In genomic region chr12:116607039-116607438, GRCh38 we compare ENCODE assay signal across 13 cellular contexts. TPM values are rescaled to one million over a fixed set of nuclear protein-coding genes. Genes with fewer than 3 reads are reported as not detected.
DNase-seq lines count a peak whose midpoint lies in the region; ATAC-seq, FAIRE-seq and TF ChIP-seq lines count a peak whose summit lies in the region.
"Had no signal": no experiment of that assay in that cellular context is flagged by ENCODE, and none has a peak within 500 bp of the region (broad histone marks: within the 10 kb centered on the region; RNA-seq: fewer than 3 reads in every experiment).

No MANE protein-coding gene starts in this region.

- H4K5ac ChIP-seq in H1 (ENCODE audit: insufficient read length, low read depth, low read length) = no peak overlapping the region

- DNase-seq in Panc1 (ENCODE audit: low read depth, low spot score) (no peak), H1 (ENCODE audit: low read depth in 1 of 2, low spot score in 2 of 2) (no peak), osteoblast (ENCODE audit: insufficient read length, low spot score, missing footprints) (peak; percentile 68), NCI-H2227 (lab: John Stamatoyannopoulos, UW; ENCODE audit: unreplicated experiment) (no peak), NCI-H748 (lab: John Stamatoyannopoulos, UW; ENCODE audit: unreplicated experiment) (no peak)
- DNase-seq: Caco-2; CD8-positive, alpha-beta memory T cell; DND-41; GF-D8; H7 had no signal

- peak overlapping the region; percentile 14; the same call in 1 of the 2 replicates for H3K27ac ChIP-seq in C4-2B
- peak overlapping the region; percentile 0; the same call in 1 of the 2 replicates for H3K27ac ChIP-seq in Panc1 (ENCODE audit: low read length)
- H3K27ac ChIP-seq in H1 (ENCODE audit: low read depth, low read length) = no peak overlapping the region
- no peak overlapping the region for H3K27ac ChIP-seq in osteoblast (ENCODE audit: low read depth, low read length)
- H3K27ac ChIP-seq: 22Rv1 had no signal

- H3K23me2 ChIP-seq in H1 (ENCODE audit: low read depth, low read length) = no peaks in the 10 kb centered on the region

- FAIRE-seq in H1 (lab: Jason Lieb, UNC) = no peak

- H3K36me3 ChIP-seq in Panc1 (ENCODE audit: control insufficient read depth, insufficient read depth, low read length) (no peaks in the 10 kb centered on the region), H1 (ENCODE audit: control insufficient read depth in 2 of 4, insufficient read depth in 4 of 4, low read length in 3 of 4) (no peaks in the 10 kb centered on the region), osteoblast (ENCODE audit: insufficient read depth, low read length) (no peaks in the 10 kb centered on the region)

- in situ Hi-C loops in Panc1 (cut with HindIII; ENCODE audit: low pct_unique_long_range_greater_than_20kb, low sequenced_read_pairs) = no loop called here

- no peaks in the 10 kb centered on the region for H4K20me1 ChIP-seq in H1 (replicated peaks in 1 of 2; ENCODE audit: control insufficient read depth in 1 of 2, insufficient read depth in 2 of 2, low read length in 2 of 2)
- H4K20me1 ChIP-seq in osteoblast (ENCODE audit: insufficient read depth, low read length) = no peaks in the 10 kb centered on the region

- H3K18ac ChIP-seq in H1 (ENCODE audit: extremely low read depth, low read length) = no peak overlapping the region

- no peak overlapping the region for H4K8ac ChIP-seq in H1 (ENCODE audit: extremely low read depth, insufficient read depth, low read length)

- no peak overlapping the region for H2BK15ac ChIP-seq in H1 (ENCODE audit: low read length)

- TF ChIP-seq CTCF in C4-2B (conservative IDR thresholded peaks at IDR 0.05) = no peak
- no peak for TF ChIP-seq CTCF in Panc1 (IDR thresholded peaks at IDR 0.05)
- TF ChIP-seq CTCF in H1 (IDR thresholded peaks at IDR 0.05; ENCODE audit: control extremely low read depth in 1 of 3, insufficient read depth in 1 of 3, low read depth in 1 of 3, low read length in 3 of 3) = no peak
- no peak for TF ChIP-seq CTCF in osteoblast (IDR thresholded peaks at IDR 0.05; ENCODE audit: extremely low read depth, low read depth, low read length)

- no peak overlapping the region for H3K56ac ChIP-seq in H1 (replicated peaks; ENCODE audit: insufficient read length, low read depth, low read length)

- no TSS peak for BruUV-seq in Panc1 (replicated peaks; lab: Mats Ljungman, UMichigan)

- H2AFZ ChIP-seq in H1 (ENCODE audit: low read length) (no peak overlapping the region), osteoblast (ENCODE audit: low read length) (no peak overlapping the region)

- no peak overlapping the region for H2BK5ac ChIP-seq in H1 (ENCODE audit: low read depth, low read length)

- TF ChIP-seq POLR2A in H1 (IDR thresholded peaks at IDR 0.05; ENCODE audit: control extremely low read depth in 1 of 2, low read depth in 2 of 2, low read length in 2 of 2) = no peak

- H2BK20ac ChIP-seq in H1 (ENCODE audit: low read length) = no peak overlapping the region

- no peak overlapping the region for H2BK120ac ChIP-seq in H1 (replicated peaks; ENCODE audit: low read depth, low read length)

- no peaks in the 10 kb centered on the region for H3K79me1 ChIP-seq in H1 (ENCODE audit: low read depth, low read length)

- no peak overlapping the region for H3K9ac ChIP-seq in H1 (replicated peaks in 1 of 4; ENCODE audit: extremely low read depth in 1 of 4, low read depth in 3 of 4, low read length in 3 of 4)

- H3K9me3 ChIP-seq in Panc1 (ENCODE audit: control insufficient read depth, insufficient read depth, low read depth, low read length) (no peaks in the 10 kb centered on the region), H1 (ENCODE audit: insufficient read depth in 2 of 2, low read depth in 1 of 2, low read length in 1 of 2) (0 out of 4 replicates have a peak, but pooled peaks cover 0 to 2% of the 10 kb centered on the region in 2 experiments), osteoblast (ENCODE audit: low read depth, low read length) (no peaks in the 10 kb centered on the region)
- H3K9me3 ChIP-seq: Caco-2 had no signal

- peak overlapping the region; percentile 44 for H3K4ac ChIP-seq in H1 (replicated peaks; ENCODE audit: insufficient read length, low read depth, low read length)

- no peak overlapping the region for H3K23ac ChIP-seq in H1 (ENCODE audit: insufficient read length)

- no peak overlapping the region for H2AK5ac ChIP-seq in H1 (ENCODE audit: low read depth, low read length)

- no peak overlapping the region for H3K4me2 ChIP-seq in H1 (ENCODE audit: insufficient read depth in 1 of 2, low read depth in 2 of 2, low read length in 2 of 2)
- H3K4me2 ChIP-seq in osteoblast (ENCODE audit: insufficient read depth, low read length) = no peak overlapping the region

- H3K4me1 ChIP-seq in Panc1 (ENCODE audit: control insufficient read depth, insufficient read depth, low read length) = peaks cover 3% of the 10 kb centered on the region; the same call in 1 of the 2 replicates
- peaks cover 0 to 11% (median 9%) of the 10 kb centered on the region in 4 experiments; a peak in 6 of 7 replicates for H3K4me1 ChIP-seq in H1 (replicated peaks in 1 of 4; ENCODE audit: control insufficient read depth in 3 of 4, insufficient read depth in 4 of 4, low read length in 3 of 4)
- H3K4me1 ChIP-seq in osteoblast (ENCODE audit: insufficient read depth, low read length) = peaks cover 18% of the 10 kb centered on the region

- H4K91ac ChIP-seq in H1 (replicated peaks; ENCODE audit: insufficient read length, low read length) = no peak overlapping the region

- H3K14ac ChIP-seq in H1 (ENCODE audit: insufficient read length) = no peak overlapping the region

- H3K79me2 ChIP-seq in H1 (ENCODE audit: control insufficient read depth in 1 of 2, insufficient read depth in 2 of 2, low read length in 2 of 2) (no peaks in the 10 kb centered on the region), osteoblast (ENCODE audit: insufficient read depth, low read length) (no peaks in the 10 kb centered on the region)

- H3K4me3 ChIP-seq in Panc1 (ENCODE audit: low read depth in 2 of 2, low read length in 2 of 2) = no peak overlapping the region
- no peak overlapping the region for H3K4me3 ChIP-seq in H1 (ENCODE audit: extremely low read depth in 1 of 4, insufficient read depth in 2 of 4, low read depth in 3 of 4, low read length in 4 of 4)
- no peak overlapping the region for H3K4me3 ChIP-seq in osteoblast (ENCODE audit: insufficient read depth, low read length)

- intact Hi-C loops in Panc1 (cut with micrococcal nuclease; ENCODE audit: unreplicated experiment) = no loop called here

- POLR2A ChIA-PET in Panc1 (lab: Charles Lee) (no interaction called here), H1 (lab: Charles Lee; ENCODE audit: partially characterized antibody) (no interaction called here)

- 91% methylated on average over 6 of the region's 6 CpGs; no CpG with 5 or more reads in 1 of the 2 experiments for WGBS in H1 (ENCODE audit: extremely low coverage in 1 of 2, insufficient coverage in 1 of 2, insufficient read length in 1 of 2, insufficient replicate concordance in 2 of 2, low coverage in 1 of 2, low lambda C conversion rate in 2 of 2, missing lambda C conversion rate in 1 of 2), 2 experiments

- no peak for TF ChIP-seq EP300 in H1 (IDR thresholded peaks at IDR 0.05; ENCODE audit: borderline replicate concordance in 1 of 2, low read depth in 2 of 2, low read length in 2 of 2)

- CTCF ChIA-PET in Panc1 (lab: Charles Lee) (interaction anchor here (0.6 kb wide), 1 partner anchor 329 kb away, joined by 3 read pairs; no protein-coding TSS in a partner anchor), H1 (lab: Charles Lee; ENCODE audit: partially characterized antibody) (interaction anchor here (1.1 to 1.4 kb wide), 2 partner anchors 81 to 101 kb away, joined by 3 read pairs; no protein-coding TSS in a partner anchor)

- H3K27me3 ChIP-seq in Panc1 (ENCODE audit: control insufficient read depth, insufficient read depth, low read length) (no peaks in the 10 kb centered on the region), H1 (replicated peaks in 1 of 4; ENCODE audit: control insufficient read depth in 3 of 4, extremely low read depth in 1 of 4, insufficient read depth in 3 of 4, low read length in 3 of 4) (no peaks in the 10 kb centered on the region), osteoblast (ENCODE audit: insufficient read depth, low read length) (no peaks in the 10 kb centered on the region)

- peak overlapping the region; percentile 65; the same call in 1 of the 2 replicates for H2BK12ac ChIP-seq in H1 (ENCODE audit: low read depth, low read length)

- no peak for TF ChIP-seq RAD21 in H1 (IDR thresholded peaks at IDR 0.05 in 1 of 2, conservative IDR thresholded peaks at IDR 0.05 in 1 of 2; ENCODE audit: low read depth in 2 of 2, low read length in 2 of 2)

- no peak for ATAC-seq in Panc1
- ATAC-seq in HG03457 (IDR thresholded peaks at IDR 0.05; ENCODE audit: unreplicated experiment) = no peak

TF ChIP-seq in H1, 55 proteins besides CTCF, POLR2A, EP300 and RAD21:
- no peak for TF ChIP-seq HDAC6 (IDR thresholded peaks at IDR 0.05; ENCODE audit: low read depth, low read length)
- no peak for TF ChIP-seq GTF2F1 (IDR thresholded peaks at IDR 0.05; ENCODE audit: borderline replicate concordance, low read depth, low read length)
- TF ChIP-seq BCL11A (IDR thresholded peaks at IDR 0.05; ENCODE audit: low read depth in 2 of 2, low read length in 2 of 2) = no peak
- TF ChIP-seq RFX5 (IDR thresholded peaks at IDR 0.05; ENCODE audit: borderline replicate concordance, low read depth, low read length) = no peak
TF ChIP-seq in H1: peak in this region for 0.

RNA-seq across cellular contexts. Expression of gene MAP1LC3B2, which starts 47.9 kb away (rescaled TPM):
- total RNA-seq in Panc1 (2021; ENCODE audit: unreplicated experiment) = 1.9 TPM
- polyA plus RNA-seq in Panc1 (2012; ENCODE audit: insufficient read length) = 9.4 TPM
- total RNA-seq in H1 (2021; fragmentation: NEBNext Ultra II Directional; extraction: Animal tissue kit (Norgen Biotek cat#: 25700)) = 1.3 and 1.5 TPM in 2 replicates
- polyA plus RNA-seq in H1 (2011; rRNA removed) = 0.39 TPM in 2 replicates
- 0.93 TPM for polyA plus RNA-seq in H1 (2011; cell fraction: cytosol; rRNA removed)
- 2.5 TPM for polyA plus RNA-seq in H1 (2011; cell fraction: nucleus; rRNA removed)
- polyA plus RNA-seq in H1 (2012, experiment 1 of 2) = 3.1 to 5.2 TPM (median 3.9 TPM) in 4 replicates
- not detected for polyA plus RNA-seq in H1 (2012, experiment 2 of 2)
- polyA plus RNA-seq in H1 (2013, experiment 1 of 2) = 0.28 TPM
- polyA plus RNA-seq in H1 (2013, experiment 2 of 2) = 0.22 TPM
- 0.73 and 2.6 TPM in 2 replicates for polyA minus RNA-seq in H1 (2011; rRNA and poly(A)+ RNA removed)
- polyA minus RNA-seq in H1 (2011; cell fraction: cytosol; rRNA and poly(A)+ RNA removed) = not detected
- 2.1 TPM for polyA minus RNA-seq in H1 (2011; cell fraction: nucleus; rRNA and poly(A)+ RNA removed)
- 0.29 and 1.1 TPM in 2 replicates for total RNA-seq in osteoblast
- total RNA-seq: Caco-2, H7 had no signal

Comparison
In these comparisons a context has a peak if more than half of its experiments do, and no peak if none do; other contexts are left out.
1. H3K27ac ChIP-seq: peak in C4-2B (single experiment) and Panc1 (single experiment); none in H1 (single experiment) and osteoblast (single experiment).